ENCODE assay signal across 10 cellular contexts in genomic region chr6:42880240-42880817, GRCh38. TPM values are rescaled to one million over a fixed set of nuclear protein-coding genes. Genes with fewer than 3 reads are reported as not detected.
DNase-seq lines count a peak whose midpoint lies in the region; ATAC-seq and TF ChIP-seq lines count a peak whose summit lies in the region.
"Not testable (repeated sequence)": the region's sequence is repeated elsewhere in the genome, so short reads cannot be mapped to it uniquely, and the experiment has no call there.
"Had no signal": no experiment of that assay in that cellular context is flagged by ENCODE, and none has a peak within 500 bp of the region (broad histone marks: within the 10 kb centered on the region; RNA-seq: fewer than 3 reads in every experiment).

No MANE protein-coding gene starts in this region.

- H3K27ac Mint-ChIP-seq in HFFc6 (peak overlapping the region; percentile 96), T-cell (peak overlapping the region; percentile 98 to 100), nephron (peak overlapping the region; percentile 98 to 99 (median 99))
- H3K27ac Mint-ChIP-seq in activated naive CD8-positive, alpha-beta T cell treated with anti-CD3 and anti-CD28 coated beads, Interleukin-2, amount 50 U/mL, for 24 hours = peak overlapping the region; percentile 100
- H3K27ac Mint-ChIP-seq in stimulated activated naive B cell treated with anti-CD40 and anti-IgM and Interleukin-4, amounts not matched to agents 10 μg/mL and 1 μg/mL and 100 μg/mL, for 72 hours = peak overlapping the region; percentile 99

- peak overlapping the region; percentile 67 for H3K9ac ChIP-seq in endocrine pancreas (ENCODE audit: control insufficient read depth, insufficient read depth, low read length)

- H3K4me1 Mint-ChIP-seq in HFFc6 (ENCODE audit: low read depth) = peaks cover 19% of the 10 kb centered on the region
- H3K4me1 Mint-ChIP-seq in T-cell = peaks cover 21 to 36% (median 27%) of the 10 kb centered on the region in 3 donors
- peaks cover 44% of the 10 kb centered on the region for H3K4me1 Mint-ChIP-seq in activated naive CD8-positive, alpha-beta T cell treated with anti-CD3 and anti-CD28 coated beads, Interleukin-2, amount 50 U/mL, for 24 hours
- peaks cover 14% of the 10 kb centered on the region for H3K4me1 Mint-ChIP-seq in nephron
- H3K4me1 Mint-ChIP-seq in stimulated activated naive B cell treated with anti-CD40 and anti-IgM and Interleukin-4, amounts not matched to agents 10 μg/mL and 1 μg/mL and 100 μg/mL, for 72 hours = peaks cover 10 to 37% of the 10 kb centered on the region in 2 donors

- H3K27me3 ChIP-seq in endocrine pancreas (ENCODE audit: control insufficient read depth, insufficient read depth, low read length) = not testable (repeated sequence)

- H3K4me3 Mint-ChIP-seq in HFFc6 (peak overlapping the region; percentile 92), T-cell (peak overlapping the region; percentile 95 to 100 (median 96)), nephron (peak overlapping the region; percentile 93 to 95 (median 95))
- H3K4me3 Mint-ChIP-seq in activated naive CD8-positive, alpha-beta T cell treated with anti-CD3 and anti-CD28 coated beads, Interleukin-2, amount 50 U/mL, for 24 hours = peak overlapping the region; percentile 99
- H3K4me3 Mint-ChIP-seq in stimulated activated naive B cell treated with anti-CD40 and anti-IgM and Interleukin-4, amounts not matched to agents 10 μg/mL and 1 μg/mL and 100 μg/mL, for 72 hours = peak overlapping the region; percentile 92 to 95

- H3K27me3 Mint-ChIP-seq in HFFc6 (ENCODE audit: insufficient read depth); T-cell; activated naive CD8-positive, alpha-beta T cell treated with anti-CD3 and anti-CD28 coated beads, Interleukin-2, amount 50 U/mL, for 24 hours; nephron (ENCODE audit: low read depth); stimulated activated naive B cell treated with anti-CD40 and anti-IgM and Interleukin-4, amounts not matched to agents 10 μg/mL and 1 μg/mL and 100 μg/mL, for 72 hours: not testable (repeated sequence)

- TF ChIP-seq CTCF in AG10803 (conservative IDR thresholded peaks at IDR 0.05; ENCODE audit: low read length); HFFc6 (IDR thresholded peaks at IDR 0.05); nephron (IDR thresholded peaks at IDR 0.05; ENCODE audit: unreplicated experiment in 3 of 3): not testable (repeated sequence)

- H3K4me3 ChIP-seq in AG10803 (ENCODE audit: low read length) = peak overlapping the region; percentile 91
- peak overlapping the region; percentile 82 for H3K4me3 ChIP-seq in endocrine pancreas (ENCODE audit: control insufficient read depth, insufficient read depth, low read length)
- H3K4me3 ChIP-seq in iPS-18c (ENCODE audit: insufficient read depth, low read depth, low read length) = peak overlapping the region; percentile 85

- not testable (repeated sequence) for DNase-seq in AG10803 (ENCODE audit: low read depth); HFFc6; T-cell; activated naive CD8-positive, alpha-beta T cell treated with anti-CD3 and anti-CD28 coated beads, Interleukin-2, amount 50 U/mL, for 24 hours; stimulated activated naive B cell treated with anti-CD40 and anti-IgM and Interleukin-4, amounts not matched to agents 10 μg/mL and 1 μg/mL and 100 μg/mL, for 72 hours

- ATAC-seq in T-cell (replicated peaks in 1 of 4); activated naive CD8-positive, alpha-beta T cell treated with anti-CD3 and anti-CD28 coated beads, Interleukin-2, amount 50 U/mL, for 24 hours; stimulated activated naive B cell treated with anti-CD40 and anti-IgM and Interleukin-4, amounts not matched to agents 10 μg/mL and 1 μg/mL and 100 μg/mL, for 72 hours (replicated peaks): not testable (repeated sequence)

- H3K36me3 Mint-ChIP-seq in HFFc6 (ENCODE audit: low read depth) (peaks cover 28% of the 10 kb centered on the region), T-cell (peaks cover 24% of the 10 kb centered on the region), nephron (ENCODE audit: low read depth) (peaks cover 32% of the 10 kb centered on the region)
- peaks cover 42% of the 10 kb centered on the region for H3K36me3 Mint-ChIP-seq in activated naive CD8-positive, alpha-beta T cell treated with anti-CD3 and anti-CD28 coated beads, Interleukin-2, amount 50 U/mL, for 24 hours (ENCODE audit: low read depth)
- peaks cover 17 to 25% of the 10 kb centered on the region in 2 donors for H3K36me3 Mint-ChIP-seq in stimulated activated naive B cell treated with anti-CD40 and anti-IgM and Interleukin-4, amounts not matched to agents 10 μg/mL and 1 μg/mL and 100 μg/mL, for 72 hours

- H3K36me3 ChIP-seq in endocrine pancreas (ENCODE audit: control insufficient read depth, insufficient read depth, low read length) = peaks cover 17% of the 10 kb centered on the region

- not testable (repeated sequence) for H3K4me1 ChIP-seq in endocrine pancreas (ENCODE audit: control insufficient read depth, insufficient read depth, low read length)

- H3K9me3 ChIP-seq in endocrine pancreas (ENCODE audit: control insufficient read depth, low read length); iPS-18c (ENCODE audit: control insufficient read depth, insufficient read depth, low read length): not testable (repeated sequence)

- POLR2A ChIA-PET in T-cell (lab: Charles Lee) = interaction anchor here (0.5 to 1.5 kb wide), 10 partner anchors 11 to 308 kb away, joined by 3 to 29 read pairs (median 4); partner anchors contain the start of genes PPP2R5D (in 1 of the 2) and TBCC (in 1 of the 2)

- CTCF ChIA-PET in T-cell (lab: Charles Lee) = interaction anchor here (0.8 to 3.4 kb wide), 10 partner anchors 11 to 308 kb away, joined by 3 to 35 read pairs (median 4); partner anchors contain the start of gene TBCC (in 1 of the 2)

- not testable (repeated sequence) for H3K9me3 Mint-ChIP-seq in HFFc6; T-cell; activated naive CD8-positive, alpha-beta T cell treated with anti-CD3 and anti-CD28 coated beads, Interleukin-2, amount 50 U/mL, for 24 hours; nephron; stimulated activated naive B cell treated with anti-CD40 and anti-IgM and Interleukin-4, amounts not matched to agents 10 μg/mL and 1 μg/mL and 100 μg/mL, for 72 hours

RNA-seq across cellular contexts. Expression of gene RPL7L1, which starts 0.9 kb away (rescaled TPM):
- 100 to 1,000 TPM in 4 of 6 experiments, 10 to 100 TPM in 2; 94.6 to 110 (median 105) TPM for total RNA-seq in HFFc6 (2021; fragmentation: NEBNext Ultra II Directional; extraction: Animal tissue kit (Norgen Biotek cat#: 25700))
- 10 to 100 TPM; 62.5 to 89.2 (median 81.3) TPM for total RNA-seq in T-cell

RNA-seq across cellular contexts. Expression of gene PTCRA, which starts 35.5 kb away (rescaled TPM):
- not detected for total RNA-seq in HFFc6 (2021; fragmentation: NEBNext Ultra II Directional; extraction: Animal tissue kit (Norgen Biotek cat#: 25700))
- under 1 TPM in 1 of 5 donors, not detected in 4; 0.53 TPM for total RNA-seq in T-cell
- total RNA-seq: NCI-H460, Right ventricle myocardium superior had no signal

RNA-seq across cellular contexts. Expression of gene CNPY3, which starts 49.0 kb away (rescaled TPM):
- 10 to 100 TPM; 38.0 to 51.7 (median 42.5) TPM for total RNA-seq in HFFc6 (2021; fragmentation: NEBNext Ultra II Directional; extraction: Animal tissue kit (Norgen Biotek cat#: 25700))
- 10 to 100 TPM; 51.2 to 86.2 (median 79.4) TPM for total RNA-seq in T-cell
